ENCODE assay signal across 8 cellular contexts in the genomic region with DNA sequence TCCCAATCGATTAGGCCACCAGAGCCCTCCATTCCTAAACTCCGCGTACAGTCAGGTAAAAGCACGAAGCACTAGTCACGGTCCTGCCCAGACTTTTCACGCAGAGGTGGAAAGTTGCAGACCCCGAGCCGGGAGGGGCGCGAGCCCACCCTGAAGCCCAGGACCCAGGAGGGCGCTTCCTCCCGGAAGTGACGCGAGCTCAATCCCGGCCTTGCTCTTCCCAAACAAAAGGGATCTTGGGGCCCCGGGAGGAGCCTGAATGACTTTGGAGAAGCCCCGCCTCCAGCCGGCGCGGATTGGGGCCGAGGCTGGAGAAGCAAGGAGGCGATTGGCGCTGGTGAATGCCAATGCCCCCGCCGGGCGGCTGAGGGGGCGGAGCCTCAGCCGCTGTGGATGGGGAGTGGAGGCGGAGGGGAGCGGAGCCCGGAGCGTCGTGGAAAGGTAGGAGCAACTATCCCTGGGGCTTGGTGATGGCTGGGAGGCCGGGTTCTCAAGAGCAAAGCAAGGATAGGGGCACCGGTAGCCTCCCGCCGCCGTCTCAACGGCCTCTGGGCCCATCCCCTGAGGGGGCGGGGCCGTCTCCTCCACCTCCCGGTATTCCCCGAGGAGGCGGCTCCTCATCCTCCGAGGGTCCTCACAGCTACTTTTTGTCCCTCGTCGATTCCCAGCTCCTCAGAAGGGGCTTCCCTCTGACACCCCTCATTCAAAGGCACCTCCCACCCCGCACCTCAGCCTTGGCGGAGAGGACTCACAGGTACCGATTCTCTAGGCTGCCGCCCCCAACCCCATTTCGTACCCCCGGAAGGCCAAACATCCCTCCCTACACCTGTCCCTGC. TPM values are rescaled to one million over a fixed set of nuclear protein-coding genes. Genes with fewer than 3 reads are reported as not detected.
DNase-seq lines count a peak whose midpoint lies in the region; ATAC-seq and TF ChIP-seq lines count a peak whose summit lies in the region.

A gene with protein sequence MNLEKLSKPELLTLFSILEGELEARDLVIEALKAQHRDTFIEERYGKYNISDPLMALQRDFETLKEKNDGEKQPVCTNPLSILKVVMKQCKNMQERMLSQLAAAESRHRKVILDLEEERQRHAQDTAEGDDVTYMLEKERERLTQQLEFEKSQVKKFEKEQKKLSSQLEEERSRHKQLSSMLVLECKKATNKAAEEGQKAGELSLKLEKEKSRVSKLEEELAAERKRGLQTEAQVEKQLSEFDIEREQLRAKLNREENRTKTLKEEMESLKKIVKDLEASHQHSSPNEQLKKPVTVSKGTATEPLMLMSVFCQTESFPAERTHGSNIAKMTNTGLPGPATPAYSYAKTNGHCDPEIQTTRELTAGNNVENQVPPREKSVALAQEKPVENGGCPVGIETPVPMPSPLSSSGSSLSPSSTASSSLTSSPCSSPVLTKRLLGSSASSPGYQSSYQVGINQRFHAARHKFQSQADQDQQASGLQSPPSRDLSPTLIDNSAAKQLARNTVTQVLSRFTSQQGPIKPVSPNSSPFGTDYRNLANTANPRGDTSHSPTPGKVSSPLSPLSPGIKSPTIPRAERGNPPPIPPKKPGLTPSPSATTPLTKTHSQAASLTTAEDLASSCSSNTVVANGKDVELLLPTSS (plus strand): TSS at position 383 of the 836 bp plus-strand sequence. CDS start 19,952 bp downstream, outside the sequence.

- peak; percentile 66 for DNase-seq in CMK (ENCODE audit: low read depth)
- peak; percentile 97 for DNase-seq in HT-29 (ENCODE audit: low spot score)
- DNase-seq in NOMO-1 treated with dmso at 0.1 percent for 144 hours (lab: John Stamatoyannopoulos, UW; ENCODE audit: unreplicated experiment), result peak; percentile 77
- peak; percentile 89 for DNase-seq in activated CD8-positive, alpha-beta memory T cell treated with anti-CD3 and anti-CD28 coated beads, Interleukin-2, amount 50 U/mL, for 48 hours
- DNase-seq in endothelial cell (ENCODE audit: low spot score), result peak; percentile 95
- peak; percentile 99 for DNase-seq in midbrain (lab: John Stamatoyannopoulos, UW)
- DNase-seq in stimulated activated CD8-positive, alpha-beta memory T cell treated with anti-CD3 and anti-CD28 coated beads, Interleukin-15, amount 100 ng/mL, for 48 hours (ENCODE audit: low read depth in 2 of 2), result peak; percentile 73 to 74

- H3K4me1 Mint-ChIP-seq in endothelial cell (ENCODE audit: unreplicated experiment), result peaks cover 63% of the 10 kb centered on the region

- ATAC-seq in GM21360 (IDR thresholded peaks at IDR 0.05; ENCODE audit: unreplicated experiment), result peak; percentile 70

- H3K9me3 Mint-ChIP-seq in endothelial cell (ENCODE audit: unreplicated experiment), result no peaks in the 10 kb centered on the region

- peaks cover 12% of the 10 kb centered on the region for H3K27me3 Mint-ChIP-seq in endothelial cell (ENCODE audit: unreplicated experiment)

- H3K4me3 Mint-ChIP-seq in endothelial cell (ENCODE audit: unreplicated experiment), result peak within 1 kb of the TSS; percentile 100

- H3K27ac Mint-ChIP-seq in endothelial cell (ENCODE audit: unreplicated experiment), result peak within 1 kb of the TSS; percentile 97

- peaks cover 4% of the 10 kb centered on the region for H3K36me3 Mint-ChIP-seq in endothelial cell (ENCODE audit: low read depth, unreplicated experiment)

- no peak for TF ChIP-seq CTCF in endothelial cell (IDR thresholded peaks at IDR 0.05; ENCODE audit: unreplicated experiment)

RNA-seq across cellular contexts. Expression of the gene that starts here (rescaled TPM):
- 4.9 and 5.2 TPM in 2 replicates for total RNA-seq in HT-29 (2014; rRNA removed; shearing (Covaris generic))
- total RNA-seq in endothelial cell (ENCODE audit: unreplicated experiment), result 84.0 TPM

Comparison
In these comparisons a context has a peak if more than half of its experiments do, and no peak if none do; other contexts are left out.
1. Peak in every context shown above with its lines: DNase-seq and ATAC-seq.
2. RNA of the gene that starts here (total RNA-seq): 84.0 TPM in endothelial cell (single experiment); 4.9 to 5.2 TPM in HT-29; every median in the first group is over 10 times any median in the second.